ENCODE assay signal across 25 cellular contexts in genomic region chr9:115923410-115923809, GRCh38.
"Had no signal": no experiment of that assay in that cellular context is flagged by ENCODE, and none has a peak within 500 bp of the region (broad histone marks: within the 10 kb centered on the region; RNA-seq: fewer than 3 reads in every experiment).

No MANE protein-coding gene starts in this region.

- H3K4me3 ChIP-seq: cardiac muscle cell, pancreas, psoas muscle, skin epidermis, stomach, suprapubic skin, tibial nerve had no signal

- H3K36me3 ChIP-seq: cardiac muscle cell, neutrophil, pancreas, stomach, suprapubic skin, tibial nerve had no signal

- H3K4me1 Mint-ChIP-seq: activated naive CD8-positive, alpha-beta T cell treated with anti-CD3 and anti-CD28 coated beads, Interleukin-2, amount 10 ng/mL, durations not matched to agents 7 days and 5 days; memory B cell; nephron; stimulated activated effector memory CD8-positive, alpha-beta T cell treated with anti-CD3 and anti-CD28 coated beads, Interleukin-12 subunit alpha, Interleukin-12 subunit beta, amount 100 ng/mL, for 72 hours; WTC11 had no signal

- H3K4me1 ChIP-seq: pancreas, psoas muscle, stomach, suprapubic skin, tibial nerve had no signal

- H3K27ac Mint-ChIP-seq: activated naive CD4-positive, alpha-beta T cell treated with anti-CD3 and anti-CD28 coated beads for 36 hours; activated naive CD8-positive, alpha-beta T cell treated with anti-CD3 and anti-CD28 coated beads, Interleukin-2, amount 10 ng/mL, durations not matched to agents 7 days and 5 days; dendritic cell treated with granulocyte-macrophage colony-stimulating factor and Interleukin-4, amounts not matched to agents 40 ng/mL and 50 ng/mL, for 4 days; memory B cell; nephron; stimulated activated effector memory CD8-positive, alpha-beta T cell treated with anti-CD3 and anti-CD28 coated beads, Interleukin-12 subunit alpha, Interleukin-12 subunit beta, amount 100 ng/mL, for 72 hours; WTC11 had no signal

- H3K27me3 Mint-ChIP-seq: activated naive CD8-positive, alpha-beta T cell treated with anti-CD3 and anti-CD28 coated beads, Interleukin-2, amount 10 ng/mL, durations not matched to agents 7 days and 5 days; dendritic cell treated with granulocyte-macrophage colony-stimulating factor and Interleukin-4, amounts not matched to agents 40 ng/mL and 50 ng/mL, for 4 days; memory B cell had no signal

- FAIRE-seq: endometrium, pancreas had no signal

- ATAC-seq: psoas muscle; stimulated activated effector memory CD8-positive, alpha-beta T cell treated with anti-CD3 and anti-CD28 coated beads, Interleukin-12 subunit alpha, Interleukin-12 subunit beta, amount 100 ng/mL, for 72 hours; WTC11 had no signal

- DNase-seq: activated CD4-positive, alpha-beta T cell treated with anti-CD3 and anti-CD28 coated beads for 4 hours; activated CD4-positive, alpha-beta T cell treated with anti-CD3 and anti-CD28 coated beads, Interleukin-2, amount 50 U/mL, for 48 hours; activated CD8-positive, alpha-beta memory T cell treated with anti-CD3 and anti-CD28 coated beads, Interleukin-2, amount 50 U/mL, for 48 hours; activated naive CD4-positive, alpha-beta T cell treated with anti-CD3 and anti-CD28 coated beads for 36 hours; activated naive CD8-positive, alpha-beta T cell treated with anti-CD3 and anti-CD28 coated beads, Interleukin-2, amount 10 ng/mL, durations not matched to agents 7 days and 5 days; activated T-cell treated with anti-CD3 and anti-CD28 coated beads, Interleukin-2, amount 50 U/mL, for 48 hours; effector CD4-positive, alpha-beta T cell; foreskin melanocyte; hypothalamus; pancreas; psoas muscle; stimulated activated CD4-positive, alpha-beta T cell treated with anti-CD3 and anti-CD28 coated beads, Interleukin-2, amount 100 ng/mL, for 24 hours; stomach; T-helper 9 cell had no signal

- H3K36me3 Mint-ChIP-seq: activated naive CD8-positive, alpha-beta T cell treated with anti-CD3 and anti-CD28 coated beads, Interleukin-2, amount 10 ng/mL, durations not matched to agents 7 days and 5 days; memory B cell; stimulated activated effector memory CD8-positive, alpha-beta T cell treated with anti-CD3 and anti-CD28 coated beads, Interleukin-12 subunit alpha, Interleukin-12 subunit beta, amount 100 ng/mL, for 72 hours; WTC11 had no signal

- H3K27me3 ChIP-seq: cardiac muscle cell, neutrophil, pancreas, stomach, suprapubic skin, tibial nerve had no signal

- H3K27ac ChIP-seq: cardiac muscle cell, neutrophil, pancreas, psoas muscle, skin epidermis, stomach, suprapubic skin, tibial nerve had no signal

- H3K4me3 Mint-ChIP-seq: activated naive CD4-positive, alpha-beta T cell treated with anti-CD3 and anti-CD28 coated beads for 36 hours; activated naive CD8-positive, alpha-beta T cell treated with anti-CD3 and anti-CD28 coated beads, Interleukin-2, amount 10 ng/mL, durations not matched to agents 7 days and 5 days; dendritic cell treated with granulocyte-macrophage colony-stimulating factor and Interleukin-4, amounts not matched to agents 40 ng/mL and 50 ng/mL, for 4 days; memory B cell; nephron; stimulated activated effector memory CD8-positive, alpha-beta T cell treated with anti-CD3 and anti-CD28 coated beads, Interleukin-12 subunit alpha, Interleukin-12 subunit beta, amount 100 ng/mL, for 72 hours; WTC11 had no signal

- H3K9me3 ChIP-seq: neutrophil, pancreas, psoas muscle, stomach, suprapubic skin, tibial nerve had no signal
